Comparison of ENCODE assay signal across 8 cellular contexts in the genomic region with DNA sequence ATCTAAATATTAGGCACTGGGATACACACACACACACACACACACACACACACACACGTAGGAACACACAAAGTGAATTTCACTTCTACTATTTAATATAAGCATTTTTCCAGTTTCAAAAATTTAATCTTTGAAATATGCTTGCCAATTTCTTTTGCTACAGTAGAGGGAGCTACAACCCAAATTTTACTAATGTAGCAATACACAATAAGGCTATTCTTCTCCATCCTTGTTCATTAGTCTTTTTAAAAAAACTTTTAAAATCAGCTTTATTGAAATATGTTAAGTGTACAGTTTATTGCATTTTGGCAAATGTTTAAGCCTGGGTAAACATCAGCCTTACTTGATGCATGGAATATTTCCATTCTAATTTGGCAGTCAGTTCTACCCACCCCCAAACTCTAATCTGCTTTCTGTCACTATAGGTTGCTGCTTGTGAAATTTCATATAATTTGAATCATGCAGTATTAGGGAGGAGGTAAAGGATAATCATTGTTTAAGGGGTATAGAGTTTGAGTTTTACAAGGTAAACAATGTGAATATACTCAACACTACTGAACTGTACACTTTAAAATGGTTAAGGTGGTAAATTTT.
A peak's percentile ranks its signal among the peaks of the same experiment; 100 is the strongest.
DNase-seq lines count a peak whose midpoint lies in the region; ATAC-seq, FAIRE-seq and TF ChIP-seq lines count a peak whose summit lies in the region.

No MANE protein-coding gene starts in this region.

- H3K4me3 ChIP-seq in OCI-LY1 (ENCODE audit: low read depth, low read length, poor library complexity, severe bottlenecking) (no peak overlapping the region), ovary (no peak overlapping the region)

- peak; percentile 86 for FAIRE-seq in endometrium (lab: Jason Lieb, UNC)

- DNase-seq in NCI-H748 (lab: John Stamatoyannopoulos, UW; ENCODE audit: unreplicated experiment) (peak; percentile 5), NCI-H748 treated with DMSO at 0.1 percent for 48 hours (lab: John Stamatoyannopoulos, UW) (no peak), ovary (no peak), NCI-H1436 (lab: John Stamatoyannopoulos, UW) (no peak)
- DNase-seq in stimulated activated effector memory CD8-positive, alpha-beta T cell treated with anti-CD3 and anti-CD28 coated beads, Interleukin-12 subunit alpha, Interleukin-12 subunit beta, amount 100 ng/mL, for 72 hours (ENCODE audit: low spot score in 2 of 2), result no peak

- H3K4me1 Mint-ChIP-seq in stimulated activated effector memory CD8-positive, alpha-beta T cell treated with anti-CD3 and anti-CD28 coated beads, Interleukin-12 subunit alpha, Interleukin-12 subunit beta, amount 100 ng/mL, for 72 hours, result no peaks in the 10 kb centered on the region
- H3K4me1 Mint-ChIP-seq in stimulated activated memory B cell treated with anti-CD40 and anti-IgM and Interleukin-4, amounts not matched to agents 10 μg/mL and 1 μg/mL and 100 μg/mL, for 72 hours, result peaks cover 5% of the 10 kb centered on the region

- intact Hi-C loops in ovary (cut with DNase I), result loop anchor here in 3 of 4 donors (5.0 to 10.0 kb wide), 2 partner anchors 244 to 382 kb away; no protein-coding TSS in a partner anchor

- no peak for ATAC-seq in stimulated activated effector memory CD8-positive, alpha-beta T cell treated with anti-CD3 and anti-CD28 coated beads, Interleukin-12 subunit alpha, Interleukin-12 subunit beta, amount 100 ng/mL, for 72 hours
- no peak for ATAC-seq in stimulated activated memory B cell treated with anti-CD40 and anti-IgM and Interleukin-4, amounts not matched to agents 10 μg/mL and 1 μg/mL and 100 μg/mL, for 72 hours

- H3K4me2 ChIP-seq in OCI-LY1 (ENCODE audit: low read length), result no peak overlapping the region

- peaks cover 11% of the 10 kb centered on the region for H3K36me3 Mint-ChIP-seq in stimulated activated effector memory CD8-positive, alpha-beta T cell treated with anti-CD3 and anti-CD28 coated beads, Interleukin-12 subunit alpha, Interleukin-12 subunit beta, amount 100 ng/mL, for 72 hours
- peaks cover 12% of the 10 kb centered on the region for H3K36me3 Mint-ChIP-seq in stimulated activated memory B cell treated with anti-CD40 and anti-IgM and Interleukin-4, amounts not matched to agents 10 μg/mL and 1 μg/mL and 100 μg/mL, for 72 hours

- no peak overlapping the region for H3K4me3 Mint-ChIP-seq in stimulated activated effector memory CD8-positive, alpha-beta T cell treated with anti-CD3 and anti-CD28 coated beads, Interleukin-12 subunit alpha, Interleukin-12 subunit beta, amount 100 ng/mL, for 72 hours
- no peak overlapping the region for H3K4me3 Mint-ChIP-seq in stimulated activated memory B cell treated with anti-CD40 and anti-IgM and Interleukin-4, amounts not matched to agents 10 μg/mL and 1 μg/mL and 100 μg/mL, for 72 hours

- TF ChIP-seq CTCF in OCI-LY1 (IDR thresholded peaks at IDR 0.05; ENCODE audit: low read length), result peak; percentile 76
- peak in 2 of 3 donors; percentile 31 to 33 for TF ChIP-seq CTCF in ovary (IDR thresholded peaks at IDR 0.05)

- no peaks in the 10 kb centered on the region for H4K20me1 ChIP-seq in OCI-LY1 (ENCODE audit: insufficient read depth, low read length)

- H3K4me1 ChIP-seq in OCI-LY1 (ENCODE audit: insufficient read depth, low read length, severe bottlenecking) (no peaks in the 10 kb centered on the region), ovary (ENCODE audit: insufficient read depth) (no peaks in the 10 kb centered on the region)

- peaks cover 11% of the 10 kb centered on the region; the same call in 1 of the 2 replicates for H3K36me3 ChIP-seq in OCI-LY1 (ENCODE audit: insufficient read depth, low read length)
- no peaks in the 10 kb centered on the region for H3K36me3 ChIP-seq in ovary

- H3K9me3 Mint-ChIP-seq in stimulated activated effector memory CD8-positive, alpha-beta T cell treated with anti-CD3 and anti-CD28 coated beads, Interleukin-12 subunit alpha, Interleukin-12 subunit beta, amount 100 ng/mL, for 72 hours, result no peaks in the 10 kb centered on the region
- H3K9me3 Mint-ChIP-seq in stimulated activated memory B cell treated with anti-CD40 and anti-IgM and Interleukin-4, amounts not matched to agents 10 μg/mL and 1 μg/mL and 100 μg/mL, for 72 hours, result no peaks in the 10 kb centered on the region

- TF ChIP-seq EP300 in ovary (IDR thresholded peaks at IDR 0.05), result no peak

- no peak for TF ChIP-seq POLR2A in ovary (IDR thresholded peaks at IDR 0.05)

- H3F3A ChIP-seq in OCI-LY1 (ENCODE audit: insufficient read depth, low read length), result no peaks in the 10 kb centered on the region

- H2AFZ ChIP-seq in OCI-LY1 (ENCODE audit: low read length), result no peak overlapping the region

- H3K9me3 ChIP-seq in OCI-LY1 (ENCODE audit: low read length) (no peaks in the 10 kb centered on the region), ovary (no peaks in the 10 kb centered on the region)

- H3K27me3 ChIP-seq in OCI-LY1 (ENCODE audit: insufficient read depth, low read length) (no peaks in the 10 kb centered on the region), ovary (no peaks in the 10 kb centered on the region)

- H3K9ac ChIP-seq in OCI-LY1 (ENCODE audit: low read length), result no peak overlapping the region

- H3K27ac Mint-ChIP-seq in stimulated activated effector memory CD8-positive, alpha-beta T cell treated with anti-CD3 and anti-CD28 coated beads, Interleukin-12 subunit alpha, Interleukin-12 subunit beta, amount 100 ng/mL, for 72 hours, result no peak overlapping the region
- H3K27ac Mint-ChIP-seq in stimulated activated memory B cell treated with anti-CD40 and anti-IgM and Interleukin-4, amounts not matched to agents 10 μg/mL and 1 μg/mL and 100 μg/mL, for 72 hours, result no peak overlapping the region

- WGBS in ovary, 3 donors, result 0 to 9% (median 5%) methylated on average over 1 of the region's 1 CpG

- H3K9me2 ChIP-seq in OCI-LY1 (ENCODE audit: low read depth, low read length), result no peaks in the 10 kb centered on the region

- H3K79me2 ChIP-seq in OCI-LY1 (ENCODE audit: insufficient read depth, low read length), result no peaks in the 10 kb centered on the region

- H3K27ac ChIP-seq in OCI-LY1 (ENCODE audit: low read depth, low read length, poor library complexity, severe bottlenecking), result no peak overlapping the region
- H3K27ac ChIP-seq in ovary, result no peak overlapping the region

- H3K27me3 Mint-ChIP-seq in stimulated activated memory B cell treated with anti-CD40 and anti-IgM and Interleukin-4, amounts not matched to agents 10 μg/mL and 1 μg/mL and 100 μg/mL, for 72 hours, result no peaks in the 10 kb centered on the region
